7 cellular contexts compared by ENCODE assay signal in genomic region chr1:156368889-156369684, GRCh38. TPM values are rescaled to one million over a fixed set of nuclear protein-coding genes. Genes with fewer than 3 reads are reported as not detected.
A peak's percentile ranks its signal among the peaks of the same experiment; 100 is the strongest.
DNase-seq lines count a peak whose midpoint lies in the region; ATAC-seq, FAIRE-seq and TF ChIP-seq lines count a peak whose summit lies in the region.

TSS of gene RHBG (plus strand) at chr1:156369211. CDS start at chr1:156369250, 39 bp downstream.

- intact Hi-C loops in left lung (cut with DNase I) (no loop called here), thyroid gland (cut with DNase I) (no loop called here)

- TF ChIP-seq CTCF in bronchial epithelial cell (IDR thresholded peaks at IDR 0.05; ENCODE audit: insufficient read depth, low read length, severe bottlenecking), result no peak
- TF ChIP-seq CTCF in left lung (IDR thresholded peaks at IDR 0.05), result no peak
- TF ChIP-seq CTCF in thyroid gland (IDR thresholded peaks at IDR 0.05), result no peak

- no peak for FAIRE-seq in bronchial epithelial cell (lab: Jason Lieb, UNC)

- H3K27ac ChIP-seq in left lung, result no peak within 1 kb of the TSS
- H3K27ac ChIP-seq in thyroid gland, result no peak within 1 kb of the TSS

- DNase-seq in GM03348 (ENCODE audit: low spot score) (peak; percentile 46), NCI-H526 (lab: John Stamatoyannopoulos, UW) (peak; percentile 59 to 96), bronchial epithelial cell (ENCODE audit: low read depth) (peak; percentile 35), left lung (peak; percentile 64 to 89), thyroid gland (peak; percentile 77 to 79), AG08396 (ENCODE audit: low spot score) (no peak)

- H3K4me1 ChIP-seq in left lung, result peaks cover 0 to 11% of the 10 kb centered on the region in 2 donors
- H3K4me1 ChIP-seq in thyroid gland, result peaks cover 0 to 9% of the 10 kb centered on the region in 2 donors

- H3K4me3 ChIP-seq in bronchial epithelial cell (ENCODE audit: low read depth, low read length) (peak within 1 kb of the TSS; percentile 47), left lung (peak within 1 kb of the TSS; percentile 17 to 27), thyroid gland (replicated peaks in 1 of 3) (peak within 1 kb of the TSS in 1 of 3 donors; percentile 35)

- ATAC-seq in left lung (peak; percentile 96), HG03460 (IDR thresholded peaks at IDR 0.05; ENCODE audit: unreplicated experiment) (no peak)

- no peaks in the 10 kb centered on the region for H3K36me3 ChIP-seq in bronchial epithelial cell (ENCODE audit: control insufficient read depth, insufficient read depth, low read length)
- no peaks in the 10 kb centered on the region for H3K36me3 ChIP-seq in left lung
- no peaks in the 10 kb centered on the region for H3K36me3 ChIP-seq in thyroid gland

- no peaks in the 10 kb centered on the region for H3K9me3 ChIP-seq in left lung
- no peaks in the 10 kb centered on the region for H3K9me3 ChIP-seq in thyroid gland

- 9 to 21% methylated on average over 12 to 17 of the region's 48 CpGs for WGBS in thyroid gland, 2 donors

- H3K27me3 ChIP-seq in bronchial epithelial cell (ENCODE audit: control insufficient read depth, insufficient read depth, low read length), result peaks cover 2% of the 10 kb centered on the region
- peaks cover 0 to 62% of the 10 kb centered on the region in 2 donors for H3K27me3 ChIP-seq in left lung
- no peaks in the 10 kb centered on the region for H3K27me3 ChIP-seq in thyroid gland

- peak in 1 of 2 donors; percentile 20 for TF ChIP-seq POLR2A in thyroid gland (IDR thresholded peaks at IDR 0.05)

RNA-seq across cellular contexts. Expression of gene RHBG, which starts in this region (rescaled TPM):
- total RNA-seq in bronchial epithelial cell (under 0.01 and 0.13 TPM in 2 replicates), left lung (not detected), thyroid gland (not detected)

Comparison
In these comparisons a context has a peak if more than half of its experiments do, and no peak if none do; other contexts are left out.
1. Peak in DNase-seq and H3K4me3 ChIP-seq in bronchial epithelial cell; RNA of the gene not detected or under 1 TPM.
2. Peak in DNase-seq, ATAC-seq and H3K4me3 ChIP-seq in left lung; RNA of the gene not detected or under 1 TPM.
3. Peak in DNase-seq in thyroid gland; RNA of the gene not detected or under 1 TPM.